Comparison of ENCODE assay signal across 1 cellular context in genomic region chr7:957418-958220, GRCh38.
TF ChIP-seq lines count a peak whose summit lies in the region.

No MANE protein-coding gene starts in this region.

TF ChIP-seq in IMR-90, 13 proteins besides CTCF, POLR2A, EP300 and RAD21:
- TF ChIP-seq CEBPB (IDR thresholded peaks at IDR 0.05; ENCODE audit: low read depth, low read length) (peak; percentile 54), RCOR1 (IDR thresholded peaks at IDR 0.05; ENCODE audit: insufficient replicate concordance, low read length) (no peak)
